Comparison of ENCODE assay signal across 1 cellular context in the genomic region with DNA sequence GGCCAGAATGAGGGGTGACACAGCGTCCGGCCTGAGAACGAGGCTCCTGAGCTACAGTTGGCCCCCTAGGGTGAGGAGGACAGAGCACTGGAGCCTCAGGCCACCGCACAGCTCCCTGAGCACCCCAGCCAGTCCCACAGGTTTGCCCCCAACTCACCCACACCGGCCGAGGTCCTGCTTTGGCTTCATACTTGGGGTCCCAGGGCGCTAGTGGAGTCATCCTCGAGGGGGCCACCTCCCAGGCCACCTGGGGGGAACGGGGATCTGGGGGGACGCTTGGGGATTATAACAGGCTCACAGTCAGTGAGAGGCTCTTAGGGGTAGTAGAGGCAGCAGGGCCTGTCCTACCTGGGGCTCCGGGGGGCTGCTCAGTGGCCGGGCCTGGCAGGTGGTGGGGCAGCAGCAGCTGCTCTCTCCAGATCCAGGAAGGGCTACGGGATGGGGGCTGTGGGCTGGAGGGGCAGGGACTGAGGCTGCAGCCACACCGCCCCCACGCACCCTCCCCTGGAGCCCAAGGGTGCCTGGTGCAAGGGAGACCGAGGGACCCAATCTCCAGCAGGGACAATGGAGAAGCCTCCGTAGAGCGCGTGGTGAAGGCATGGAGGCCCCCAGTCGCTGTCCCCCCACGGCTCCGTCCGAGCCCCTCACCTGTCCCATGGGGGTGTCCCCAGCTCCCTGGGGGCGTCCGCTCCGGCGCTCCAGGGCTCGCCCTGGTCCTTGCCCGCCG.
TF ChIP-seq lines count a peak whose summit lies in the region.

No MANE protein-coding gene starts in this region.

TF ChIP-seq in GM12878, 131 proteins besides CTCF, POLR2A, EP300 and RAD21:
- TF ChIP-seq DPF2 (IDR thresholded peaks at IDR 0.05) (no peak), MYB (IDR thresholded peaks at IDR 0.05; ENCODE audit: borderline replicate concordance, low read depth, low read length) (no peak)
- TF ChIP-seq, protein P1, sequence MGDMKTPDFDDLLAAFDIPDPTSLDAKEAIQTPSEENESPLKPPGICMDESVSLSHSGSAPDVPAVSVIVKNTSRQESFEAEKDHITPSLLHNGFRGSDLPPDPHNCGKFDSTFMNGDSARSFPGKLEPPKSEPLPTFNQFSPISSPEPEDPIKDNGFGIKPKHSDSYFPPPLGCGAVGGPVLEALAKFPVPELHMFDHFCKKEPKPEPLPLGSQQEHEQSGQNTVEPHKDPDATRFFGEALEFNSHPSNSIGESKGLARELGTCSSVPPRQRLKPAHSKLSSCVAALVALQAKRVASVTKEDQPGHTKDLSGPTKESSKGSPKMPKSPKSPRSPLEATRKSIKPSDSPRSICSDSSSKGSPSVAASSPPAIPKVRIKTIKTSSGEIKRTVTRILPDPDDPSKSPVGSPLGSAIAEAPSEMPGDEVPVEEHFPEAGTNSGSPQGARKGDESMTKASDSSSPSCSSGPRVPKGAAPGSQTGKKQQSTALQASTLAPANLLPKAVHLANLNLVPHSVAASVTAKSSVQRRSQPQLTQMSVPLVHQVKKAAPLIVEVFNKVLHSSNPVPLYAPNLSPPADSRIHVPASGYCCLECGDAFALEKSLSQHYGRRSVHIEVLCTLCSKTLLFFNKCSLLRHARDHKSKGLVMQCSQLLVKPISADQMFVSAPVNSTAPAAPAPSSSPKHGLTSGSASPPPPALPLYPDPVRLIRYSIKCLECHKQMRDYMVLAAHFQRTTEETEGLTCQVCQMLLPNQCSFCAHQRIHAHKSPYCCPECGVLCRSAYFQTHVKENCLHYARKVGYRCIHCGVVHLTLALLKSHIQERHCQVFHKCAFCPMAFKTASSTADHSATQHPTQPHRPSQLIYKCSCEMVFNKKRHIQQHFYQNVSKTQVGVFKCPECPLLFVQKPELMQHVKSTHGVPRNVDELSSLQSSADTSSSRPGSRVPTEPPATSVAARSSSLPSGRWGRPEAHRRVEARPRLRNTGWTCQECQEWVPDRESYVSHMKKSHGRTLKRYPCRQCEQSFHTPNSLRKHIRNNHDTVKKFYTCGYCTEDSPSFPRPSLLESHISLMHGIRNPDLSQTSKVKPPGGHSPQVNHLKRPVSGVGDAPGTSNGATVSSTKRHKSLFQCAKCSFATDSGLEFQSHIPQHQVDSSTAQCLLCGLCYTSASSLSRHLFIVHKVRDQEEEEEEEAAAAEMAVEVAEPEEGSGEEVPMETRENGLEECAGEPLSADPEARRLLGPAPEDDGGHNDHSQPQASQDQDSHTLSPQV (IDR thresholded peaks at IDR 0.05) = no peak
- TF ChIP-seq, protein P2, sequence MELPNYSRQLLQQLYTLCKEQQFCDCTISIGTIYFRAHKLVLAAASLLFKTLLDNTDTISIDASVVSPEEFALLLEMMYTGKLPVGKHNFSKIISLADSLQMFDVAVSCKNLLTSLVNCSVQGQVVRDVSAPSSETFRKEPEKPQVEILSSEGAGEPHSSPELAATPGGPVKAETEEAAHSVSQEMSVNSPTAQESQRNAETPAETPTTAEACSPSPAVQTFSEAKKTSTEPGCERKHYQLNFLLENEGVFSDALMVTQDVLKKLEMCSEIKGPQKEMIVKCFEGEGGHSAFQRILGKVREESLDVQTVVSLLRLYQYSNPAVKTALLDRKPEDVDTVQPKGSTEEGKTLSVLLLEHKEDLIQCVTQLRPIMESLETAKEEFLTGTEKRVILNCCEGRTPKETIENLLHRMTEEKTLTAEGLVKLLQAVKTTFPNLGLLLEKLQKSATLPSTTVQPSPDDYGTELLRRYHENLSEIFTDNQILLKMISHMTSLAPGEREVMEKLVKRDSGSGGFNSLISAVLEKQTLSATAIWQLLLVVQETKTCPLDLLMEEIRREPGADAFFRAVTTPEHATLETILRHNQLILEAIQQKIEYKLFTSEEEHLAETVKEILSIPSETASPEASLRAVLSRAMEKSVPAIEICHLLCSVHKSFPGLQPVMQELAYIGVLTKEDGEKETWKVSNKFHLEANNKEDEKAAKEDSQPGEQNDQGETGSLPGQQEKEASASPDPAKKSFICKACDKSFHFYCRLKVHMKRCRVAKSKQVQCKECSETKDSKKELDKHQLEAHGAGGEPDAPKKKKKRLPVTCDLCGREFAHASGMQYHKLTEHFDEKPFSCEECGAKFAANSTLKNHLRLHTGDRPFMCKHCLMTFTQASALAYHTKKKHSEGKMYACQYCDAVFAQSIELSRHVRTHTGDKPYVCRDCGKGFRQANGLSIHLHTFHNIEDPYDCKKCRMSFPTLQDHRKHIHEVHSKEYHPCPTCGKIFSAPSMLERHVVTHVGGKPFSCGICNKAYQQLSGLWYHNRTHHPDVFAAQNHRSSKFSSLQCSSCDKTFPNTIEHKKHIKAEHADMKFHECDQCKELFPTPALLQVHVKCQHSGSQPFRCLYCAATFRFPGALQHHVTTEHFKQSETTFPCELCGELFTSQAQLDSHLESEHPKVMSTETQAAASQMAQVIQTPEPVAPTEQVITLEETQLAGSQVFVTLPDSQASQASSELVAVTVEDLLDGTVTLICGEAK (IDR thresholded peaks at IDR 0.05; ENCODE audit: borderline replicate concordance) = no peak
